33 cellular contexts compared by ENCODE assay signal in genomic region chr14:71636820-71637471, GRCh38.
"Had no signal": no experiment of that assay in that cellular context is flagged by ENCODE, and none has a peak within 500 bp of the region (broad histone marks: within the 10 kb centered on the region; RNA-seq: fewer than 3 reads in every experiment).

No MANE protein-coding gene starts in this region.

- ATAC-seq: activated CD8-positive, alpha-beta T cell treated with anti-CD3 and anti-CD28 coated beads, Interleukin-2, amount 10 ng/mL, durations not matched to agents 7 days and 5 days; activated naive CD8-positive, alpha-beta T cell treated with anti-CD3 and anti-CD28 coated beads, Interleukin-2, amount 50 U/mL, for 24 hours; activated T-cell treated with anti-CD3 and anti-CD28 coated beads, Interleukin-2, amount 50 U/mL, for 4 hours; PC-3 had no signal

- H3K27me3 Mint-ChIP-seq: activated CD4-positive, alpha-beta T cell treated with anti-CD3 and anti-CD28 coated beads, Interleukin-2, amount 10 ng/mL, durations not matched to agents 7 days and 5 days; activated naive CD8-positive, alpha-beta T cell; activated naive CD8-positive, alpha-beta T cell treated with anti-CD3 and anti-CD28 coated beads, Interleukin-2, amount 50 U/mL, for 24 hours; brain had no signal

- H3K9ac ChIP-seq: SK-N-SH had no signal

- H3K4me3 ChIP-seq: Peyer's patch, SJSA1 had no signal

- H3K9me3 ChIP-seq: Peyer's patch, SJSA1 had no signal

- H3K4me2 ChIP-seq: SK-N-SH had no signal

- DNase-seq: activated CD4-positive, alpha-beta T cell treated with anti-CD3 and anti-CD28 coated beads, Interleukin-2, amount 10 ng/mL, durations not matched to agents 7 days and 5 days; activated CD4-positive, alpha-beta T cell treated with anti-CD3 and anti-CD28 coated beads, Interleukin-2, amount 50 U/mL, for 48 hours; activated CD8-positive, alpha-beta T cell treated with anti-CD3 and anti-CD28 coated beads, Interleukin-2, amount 10 ng/mL, durations not matched to agents 7 days and 5 days; activated gamma-delta T cell treated with Interleukin-2 at 50 U/mL for 16 hours; activated naive CD4-positive, alpha-beta T cell treated with anti-CD3 and anti-CD28 coated beads for 36 hours; activated naive CD8-positive, alpha-beta T cell treated with anti-CD3 and anti-CD28 coated beads, Interleukin-2, amount 50 U/mL, for 24 hours; activated T-cell treated with anti-CD3 and anti-CD28 coated beads for 4 hours; activated T-cell treated with anti-CD3 and anti-CD28 coated beads, Interleukin-2, amount 50 U/mL, for 4 hours; anterior cingulate cortex; central memory CD4-positive, alpha-beta T cell; NCI-H1048; NCI-H1105 treated with DMSO at 0.1 percent for 48 hours; NCI-H1436; NCI-H1694; NCI-H1930; NCI-H2081 treated with DMSO at 0.1 percent for 48 hours; NCI-H226; NCI-H446 treated with DMSO at 0.1 percent for 48 hours; NCI-H524; NCI-H69; NCI-H82; NK-92 treated with Interleukin-12 subunit alpha and Interleukin-12 subunit beta, amount 100 ng/mL, for 24 hours; PC-3; Peyer's patch; RPMI8226; SHP77 treated with DMSO at 0.1 percent for 48 hours; SK-N-SH had no signal

- H3K27ac ChIP-seq: Peyer's patch, SJSA1 had no signal

- H3K27me3 ChIP-seq: Peyer's patch, SJSA1 had no signal

- H3K4me3 Mint-ChIP-seq: activated CD4-positive, alpha-beta T cell treated with anti-CD3 and anti-CD28 coated beads, Interleukin-2, amount 10 ng/mL, durations not matched to agents 7 days and 5 days; activated CD8-positive, alpha-beta T cell treated with anti-CD3 and anti-CD28 coated beads, Interleukin-2, amount 10 ng/mL, durations not matched to agents 7 days and 5 days; activated naive CD4-positive, alpha-beta T cell treated with anti-CD3 and anti-CD28 coated beads for 36 hours; activated naive CD8-positive, alpha-beta T cell; activated naive CD8-positive, alpha-beta T cell treated with anti-CD3 and anti-CD28 coated beads, Interleukin-2, amount 50 U/mL, for 24 hours; activated T-cell treated with anti-CD3 and anti-CD28 coated beads, Interleukin-2, amount 50 U/mL, for 4 hours; activated T-helper 1 cell treated with anti-CD3 and anti-CD28 coated beads, Interleukin-12 subunit alpha, Interleukin-12 subunit beta, Interleukin-2, Interleukin-4 antibody, amounts not matched to agents 30 ng/mL and 10 ng/mL and 1 ng/mL, durations not matched to agents 14 hours and 24 hours and 36 hours; brain; T-helper 1 cell treated with Interleukin-12 subunit alpha and Interleukin-12 subunit beta and Interleukin-4 antibody, amounts not matched to agents 30 μg/mL and 1 μg/mL, for 36 hours; T-helper 2 cell treated with Interferon-gamma antibody and Interleukin-4, amounts not matched to agents 5 μg/mL and 100 μg/mL, for 36 hours had no signal

- H3K36me3 ChIP-seq: Peyer's patch, SJSA1 had no signal

- H3K4me1 Mint-ChIP-seq: brain had no signal

- H3K4me1 ChIP-seq: Peyer's patch had no signal

- H3K27ac Mint-ChIP-seq: activated CD4-positive, alpha-beta T cell treated with anti-CD3 and anti-CD28 coated beads, Interleukin-2, amount 10 ng/mL, durations not matched to agents 7 days and 5 days; activated CD8-positive, alpha-beta T cell treated with anti-CD3 and anti-CD28 coated beads, Interleukin-2, amount 10 ng/mL, durations not matched to agents 7 days and 5 days; activated naive CD4-positive, alpha-beta T cell treated with anti-CD3 and anti-CD28 coated beads for 36 hours; activated naive CD8-positive, alpha-beta T cell; T-helper 1 cell treated with Interleukin-12 subunit alpha and Interleukin-12 subunit beta and Interleukin-4 antibody, amounts not matched to agents 30 μg/mL and 1 μg/mL, for 36 hours; T-helper 2 cell treated with Interferon-gamma antibody and Interleukin-4, amounts not matched to agents 5 μg/mL and 100 μg/mL, for 36 hours had no signal
